ENCODE assay signal across 8 cellular contexts in the genomic region with DNA sequence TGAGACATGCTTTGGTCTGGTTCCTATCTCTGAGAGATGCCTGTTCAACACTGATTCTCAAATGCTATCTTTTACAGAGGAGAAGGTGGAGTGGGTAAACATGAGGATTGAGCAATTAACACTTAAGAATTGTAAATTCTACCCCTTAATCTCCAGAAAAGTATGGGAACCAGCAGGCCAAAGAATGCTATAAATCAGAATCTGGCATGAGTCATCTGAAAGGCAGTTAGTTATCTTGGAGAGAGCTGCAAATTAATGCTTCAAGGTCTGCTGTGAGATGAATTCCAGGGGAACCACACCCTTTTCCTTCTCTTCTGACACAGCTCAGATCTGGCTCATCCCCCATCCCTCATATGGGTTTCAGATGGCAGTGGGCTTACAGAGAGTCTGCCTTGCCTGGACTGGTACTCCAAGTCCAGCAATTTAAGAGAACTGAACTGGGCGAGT. TPM values are rescaled to one million over a fixed set of nuclear protein-coding genes. Genes with fewer than 3 reads are reported as not detected.
DNase-seq lines count a peak whose midpoint lies in the region; ATAC-seq and TF ChIP-seq lines count a peak whose summit lies in the region.

No MANE protein-coding gene starts in this region.

- intact Hi-C loops in Caco-2 (cut with micrococcal nuclease; ENCODE audit: unreplicated experiment), result loop anchor here (1.0 kb wide), 2 partner anchors 11 to 13 kb away; no protein-coding TSS in a partner anchor

- no peaks in the 10 kb centered on the region for H3K27me3 ChIP-seq in Caco-2 (replicated peaks; ENCODE audit: control insufficient read depth, insufficient read depth, low read length)

- H3K36me3 Mint-ChIP-seq in Caco-2 (ENCODE audit: insufficient read depth, unreplicated experiment), result peaks cover 100% of the 10 kb centered on the region

- BruUV-seq in Caco-2 (replicated peaks; lab: Mats Ljungman, UMichigan), result no TSS peak

- peaks cover 54% of the 10 kb centered on the region for H3K4me1 Mint-ChIP-seq in Caco-2 (ENCODE audit: low read depth, unreplicated experiment)

- H3K9me3 Mint-ChIP-seq in Caco-2 (ENCODE audit: unreplicated experiment), result no peaks in the 10 kb centered on the region

- CTCF ChIA-PET in Caco-2 (lab: Charles Lee), result interaction anchor here (0.6 to 1.5 kb wide), 9 partner anchors 8 to 55 kb away, joined by 3 to 18 read pairs (median 6); no protein-coding TSS in a partner anchor

- H3K9me3 ChIP-seq in Caco-2, result no peaks in the 10 kb centered on the region

- no peak for TF ChIP-seq POLR2A in NB4 (IDR thresholded peaks at IDR 0.05; ENCODE audit: extremely low read depth, insufficient read length)

- TF ChIP-seq CTCF in Caco-2 (IDR thresholded peaks at IDR 0.05; ENCODE audit: insufficient read depth in 1 of 2, low read depth in 1 of 2, low read length in 1 of 2, severe bottlenecking in 1 of 2, unreplicated experiment in 1 of 2) (no peak), NB4 (IDR thresholded peaks at IDR 0.05; ENCODE audit: low read depth, low read length) (no peak)

- DNase-seq in Caco-2 (peak; percentile 83 to 88), NB4 (ENCODE audit: low read depth) (peak; percentile 16), dermis blood vessel endothelial cell (peak; percentile 80), non-pigmented ciliary epithelial cell (ENCODE audit: low read depth) (peak; percentile 71), SHP77 (lab: John Stamatoyannopoulos, UW) (no peak), NCI-H2107 (lab: John Stamatoyannopoulos, UW) (no peak)

- POLR2A ChIA-PET in Caco-2 (lab: Charles Lee), result interaction anchor here (0.5 to 3.7 kb wide), 15 partner anchors 8 to 616 kb away, joined by 3 to 80 read pairs (median 6); a partner anchor contains a TSS

- peaks cover 67% of the 10 kb centered on the region for H3K4me1 ChIP-seq in Caco-2

- no peak overlapping the region for H3K4me3 ChIP-seq in Caco-2 (ENCODE audit: low read depth, low read length)
- H3K4me3 ChIP-seq in NB4 (ENCODE audit: low read depth, low read length), result no peak overlapping the region

- H3K27me3 Mint-ChIP-seq in Caco-2 (ENCODE audit: insufficient read depth, unreplicated experiment), result no peaks in the 10 kb centered on the region

- H3K36me3 ChIP-seq in Caco-2 (ENCODE audit: control insufficient read depth, insufficient read depth, low read length), result peaks cover 9% of the 10 kb centered on the region

- peak overlapping the region; percentile 99 for H3K27ac Mint-ChIP-seq in Caco-2 (ENCODE audit: unreplicated experiment)

- H3K4me3 Mint-ChIP-seq in Caco-2 (ENCODE audit: unreplicated experiment), result peak overlapping the region; percentile 88

- no peak for ATAC-seq in GM18861 (IDR thresholded peaks at IDR 0.05; ENCODE audit: unreplicated experiment)
- ATAC-seq in GM21381 (IDR thresholded peaks at IDR 0.05; ENCODE audit: unreplicated experiment), result no peak

RNA-seq across cellular contexts. Expression of a gene that starts 5.2 kb away (rescaled TPM):
- total RNA-seq in Caco-2 (2022), result 2,143 and 2,154 TPM in 2 replicates
- 148 and 239 TPM in 2 replicates for total RNA-seq in dermis blood vessel endothelial cell

RNA-seq across cellular contexts. Expression of a gene that starts 48.4 kb away (rescaled TPM):
- total RNA-seq in Caco-2 (2022) (364 and 408 TPM in 2 replicates), dermis blood vessel endothelial cell (12.3 and 24.6 TPM in 2 replicates)

Comparison
In these comparisons a context has a peak if more than half of its experiments do, and no peak if none do; other contexts are left out.
1. DNase-seq: peak in Caco-2 (2 of 2), NB4 (single experiment), dermis blood vessel endothelial cell (single experiment) and non-pigmented ciliary epithelial cell (single experiment); none in SHP77 (0 of 2) and NCI-H2107 (single experiment).
2. RNA of a gene that starts 48.4 kb away (total RNA-seq): 364 to 408 TPM in Caco-2; 12.3 to 24.6 TPM in dermis blood vessel endothelial cell; every median in the first group is over 10 times any median in the second.